Comparison of ENCODE assay signal across 24 cellular contexts in genomic region chr2:239893236-239893515, GRCh38.
DNase-seq lines count a peak whose midpoint lies in the region; ATAC-seq, FAIRE-seq and TF ChIP-seq lines count a peak whose summit lies in the region.
"Had no signal": no experiment of that assay in that cellular context is flagged by ENCODE, and none has a peak within 500 bp of the region (broad histone marks: within the 10 kb centered on the region; RNA-seq: fewer than 3 reads in every experiment).

No MANE protein-coding gene starts in this region.

- no peak overlapping the region for H3K18ac ChIP-seq in H1 (ENCODE audit: extremely low read depth, low read length)

- H2BK12ac ChIP-seq in H1 (ENCODE audit: low read depth, low read length): no peak overlapping the region

- no peak overlapping the region for H2AFZ ChIP-seq in H1 (ENCODE audit: low read length)
- H2AFZ ChIP-seq: parathyroid adenoma had no signal

- no peaks in the 10 kb centered on the region for H3K79me2 ChIP-seq in H1 (ENCODE audit: control insufficient read depth in 1 of 2, insufficient read depth in 2 of 2, low read length in 2 of 2)
- H3K79me2 ChIP-seq: parathyroid adenoma had no signal

- H2BK20ac ChIP-seq in H1 (ENCODE audit: low read length): no peak overlapping the region

- no peak overlapping the region for H3K56ac ChIP-seq in H1 (replicated peaks; ENCODE audit: insufficient read length, low read depth, low read length)

- no peak overlapping the region for H4K91ac ChIP-seq in H1 (replicated peaks; ENCODE audit: insufficient read length, low read length)

- H3K4me1 ChIP-seq in BE2C (no peaks in the 10 kb centered on the region), H1 (replicated peaks in 1 of 4; ENCODE audit: control insufficient read depth in 3 of 4, insufficient read depth in 4 of 4, low read length in 3 of 4) (peaks cover 0 to 6% (median 3%) of the 10 kb centered on the region in 4 experiments; a peak in 6 of 7 replicates), sigmoid colon (no peaks in the 10 kb centered on the region)
- H3K4me1 ChIP-seq: HAP-1, parathyroid adenoma, stomach, upper lobe of left lung had no signal

- no peak for ATAC-seq in GM18517 (IDR thresholded peaks at IDR 0.05; ENCODE audit: unreplicated experiment)

- 64% methylated on average over 4 of the region's 4 CpGs; no CpG with 5 or more reads in 1 of the 2 experiments for WGBS in H1 (ENCODE audit: extremely low coverage in 1 of 2, insufficient coverage in 1 of 2, insufficient read length in 1 of 2, insufficient replicate concordance in 2 of 2, low coverage in 1 of 2, low lambda C conversion rate in 2 of 2, missing lambda C conversion rate in 1 of 2), 2 experiments
- 53 to 63% methylated on average over 4 of the region's 4 CpGs for WGBS in sigmoid colon, 2 donors

- no peak overlapping the region for H3K9ac ChIP-seq in H1 (replicated peaks in 1 of 4; ENCODE audit: extremely low read depth in 1 of 4, low read depth in 3 of 4, low read length in 3 of 4)
- H3K9ac ChIP-seq: parathyroid adenoma had no signal

- H3K79me1 ChIP-seq in H1 (ENCODE audit: low read depth, low read length): no peaks in the 10 kb centered on the region

- H3K27me3 ChIP-seq in BE2C (0 out of 2 replicates have a peak, but pooled peaks cover 4% of the 10 kb centered on the region), H1 (replicated peaks in 1 of 4; ENCODE audit: control insufficient read depth in 3 of 4, extremely low read depth in 1 of 4, insufficient read depth in 3 of 4, low read length in 3 of 4) (no peaks in the 10 kb centered on the region), sigmoid colon (no peaks in the 10 kb centered on the region)
- H3K27me3 ChIP-seq: cardiac muscle cell, MG63, upper lobe of left lung had no signal

- no peak for FAIRE-seq in H1 (lab: Jason Lieb, UNC)

- no peak overlapping the region for H2AK5ac ChIP-seq in H1 (ENCODE audit: low read depth, low read length)

- no peak overlapping the region for H3K4me2 ChIP-seq in H1 (ENCODE audit: insufficient read depth in 1 of 2, low read depth in 2 of 2, low read length in 2 of 2)

- no peak overlapping the region for H3K4ac ChIP-seq in H1 (replicated peaks; ENCODE audit: insufficient read length, low read depth, low read length)

- H3K9me3 ChIP-seq in BE2C (no peaks in the 10 kb centered on the region), H1 (ENCODE audit: insufficient read depth in 2 of 2, low read depth in 1 of 2, low read length in 1 of 2) (no peaks in the 10 kb centered on the region), sigmoid colon (no peaks in the 10 kb centered on the region)
- H3K9me3 ChIP-seq: HAP-1, MG63, stomach, upper lobe of left lung had no signal

- H3K27ac ChIP-seq in H1 (ENCODE audit: low read depth, low read length) (no peak overlapping the region), sigmoid colon (no peak overlapping the region)
- H3K27ac ChIP-seq: 22Rv1, cardiac muscle cell, parathyroid adenoma, stomach, upper lobe of left lung had no signal

- TF ChIP-seq RAD21 in H1 (IDR thresholded peaks at IDR 0.05 in 1 of 2, conservative IDR thresholded peaks at IDR 0.05 in 1 of 2; ENCODE audit: low read depth in 2 of 2, low read length in 2 of 2): no peak

- no peak overlapping the region for H3K14ac ChIP-seq in H1 (ENCODE audit: insufficient read length)

- H2BK5ac ChIP-seq in H1 (ENCODE audit: low read depth, low read length): no peak overlapping the region

- H3K23ac ChIP-seq in H1 (ENCODE audit: insufficient read length): no peak overlapping the region

- TF ChIP-seq CTCF in BE2C (IDR thresholded peaks at IDR 0.05; ENCODE audit: low read depth, low read length) (no peak), H1 (IDR thresholded peaks at IDR 0.05; ENCODE audit: control extremely low read depth in 1 of 3, insufficient read depth in 1 of 3, low read depth in 1 of 3, low read length in 3 of 3) (no peak), sigmoid colon (IDR thresholded peaks at IDR 0.05) (no peak)

- H3K36me3 ChIP-seq in BE2C (no peaks in the 10 kb centered on the region), H1 (ENCODE audit: control insufficient read depth in 2 of 4, insufficient read depth in 4 of 4, low read length in 3 of 4) (no peaks in the 10 kb centered on the region), sigmoid colon (no peaks in the 10 kb centered on the region)
- H3K36me3 ChIP-seq: cardiac muscle cell, HAP-1, MG63, stomach, upper lobe of left lung had no signal

- H3K4me3 ChIP-seq in BE2C (ENCODE audit: low read depth, low read length): no peak overlapping the region
- no peak overlapping the region for H3K4me3 ChIP-seq in H1 (ENCODE audit: extremely low read depth in 1 of 4, insufficient read depth in 2 of 4, low read depth in 3 of 4, low read length in 4 of 4)
- no peak overlapping the region for H3K4me3 ChIP-seq in sigmoid colon
- H3K4me3 ChIP-seq: cardiac muscle cell, HAP-1, MG63, stomach, upper lobe of left lung had no signal

- no peaks in the 10 kb centered on the region for H4K20me1 ChIP-seq in H1 (replicated peaks in 1 of 2; ENCODE audit: control insufficient read depth in 1 of 2, insufficient read depth in 2 of 2, low read length in 2 of 2)

- intact Hi-C loops in sigmoid colon (cut with DNase I): no loop called here

- no peak overlapping the region for H4K8ac ChIP-seq in H1 (ENCODE audit: extremely low read depth, insufficient read depth, low read length)

- no peak overlapping the region for H4K5ac ChIP-seq in H1 (ENCODE audit: insufficient read length, low read depth, low read length)

- no peak overlapping the region for H2BK120ac ChIP-seq in H1 (replicated peaks; ENCODE audit: low read depth, low read length)

- no peaks in the 10 kb centered on the region; the same call in 1 of the 2 replicates for H3K23me2 ChIP-seq in H1 (ENCODE audit: low read depth, low read length)

- CTCF ChIA-PET in H1 (lab: Charles Lee; ENCODE audit: partially characterized antibody): interaction anchor here (0.6 kb wide), 1 partner anchor 874 kb away, joined by 3 read pairs; no protein-coding TSS in a partner anchor

- DNase-seq in NCI-H82 (lab: John Stamatoyannopoulos, UW): peak; percentile 17
- no peak for DNase-seq in NCI-H82 treated with DMSO at 0.1 percent for 48 hours (lab: John Stamatoyannopoulos, UW; ENCODE audit: unreplicated experiment)
- DNase-seq in BE2C: peak; percentile 54
- peak; percentile 21 for DNase-seq in RPMI7951 (ENCODE audit: low read depth)
- DNase-seq in H1 (ENCODE audit: low read depth in 1 of 2, low spot score in 2 of 2): no peak
- no peak for DNase-seq in medulla oblongata (ENCODE audit: extremely low spot score)
- no peak for DNase-seq in sigmoid colon
- DNase-seq: activated gamma-delta T cell treated with Interleukin-2 at 50 U/mL for 16 hours; amniotic stem cell; foreskin melanocyte; mammary epithelial cell; MG63; naive B cell; NCI-H1694; NCI-H226; NK-92 treated with Interleukin-12 subunit alpha and Interleukin-12 subunit beta, amount 100 ng/mL, for 24 hours; stimulated activated CD4-positive, alpha-beta T cell treated with anti-CD3 and anti-CD28 coated beads, Interleukin-1b, Interleukin-23, amount 100 ng/mL, for 48 hours; upper lobe of left lung had no signal

- no peak for TF ChIP-seq EP300 in H1 (IDR thresholded peaks at IDR 0.05; ENCODE audit: borderline replicate concordance in 1 of 2, low read depth in 2 of 2, low read length in 2 of 2)
- no peak for TF ChIP-seq EP300 in sigmoid colon (IDR thresholded peaks at IDR 0.05)

- TF ChIP-seq POLR2A in H1 (IDR thresholded peaks at IDR 0.05; ENCODE audit: control extremely low read depth in 1 of 2, low read depth in 2 of 2, low read length in 2 of 2) (no peak), sigmoid colon (IDR thresholded peaks at IDR 0.05) (no peak)

- POLR2A ChIA-PET in H1 (lab: Charles Lee; ENCODE audit: partially characterized antibody): no interaction called here

- H2BK15ac ChIP-seq in H1 (ENCODE audit: low read length): no peak overlapping the region

TF ChIP-seq in H1, 55 proteins besides CTCF, POLR2A, EP300 and RAD21 (continues in another document):
- TF ChIP-seq ATF3 (IDR thresholded peaks at IDR 0.05; ENCODE audit: insufficient read depth, low read depth, low read length) (peak; percentile 38; the same call in 1 of the 2 replicates), SIRT6 (IDR thresholded peaks at IDR 0.05; ENCODE audit: low read length) (no peak), EZH2 (IDR thresholded peaks at IDR 0.05; ENCODE audit: low read depth, low read length, severe bottlenecking) (no peak), KDM4A (IDR thresholded peaks at IDR 0.05; ENCODE audit: low read depth, low read length, severe bottlenecking) (no peak), TAF1 (IDR thresholded peaks at IDR 0.05; ENCODE audit: low read depth, low read length) (no peak), RXRA (IDR thresholded peaks at IDR 0.05; ENCODE audit: insufficient read depth, low read depth, low read length) (no peak), BRCA1 (IDR thresholded peaks at IDR 0.05; ENCODE audit: low read depth, low read length) (no peak), KDM5A (IDR thresholded peaks at IDR 0.05; ENCODE audit: low read length) (no peak), ASH2L (IDR thresholded peaks at IDR 0.05; ENCODE audit: low read length) (no peak), ATF2 (IDR thresholded peaks at IDR 0.05; ENCODE audit: low read length) (no peak), USF2 (IDR thresholded peaks at IDR 0.05; ENCODE audit: low read length) (0 out of 2 replicates have a peak, but pooled peaks have one; percentile 39), GTF2F1 (IDR thresholded peaks at IDR 0.05; ENCODE audit: borderline replicate concordance, low read depth, low read length) (no peak)

Comparison
In these comparisons a context has a peak if more than half of its experiments do, and no peak if none do; other contexts are left out.
1. DNase-seq: peak in NCI-H82 (single experiment), BE2C (single experiment) and RPMI7951 (single experiment); none in NCI-H82 treated with DMSO at 0.1 percent for 48 hours (single experiment), H1 (0 of 2), medulla oblongata (single experiment) and sigmoid colon (single experiment).